ENCODE assay signal across 10 cellular contexts in the genomic region with DNA sequence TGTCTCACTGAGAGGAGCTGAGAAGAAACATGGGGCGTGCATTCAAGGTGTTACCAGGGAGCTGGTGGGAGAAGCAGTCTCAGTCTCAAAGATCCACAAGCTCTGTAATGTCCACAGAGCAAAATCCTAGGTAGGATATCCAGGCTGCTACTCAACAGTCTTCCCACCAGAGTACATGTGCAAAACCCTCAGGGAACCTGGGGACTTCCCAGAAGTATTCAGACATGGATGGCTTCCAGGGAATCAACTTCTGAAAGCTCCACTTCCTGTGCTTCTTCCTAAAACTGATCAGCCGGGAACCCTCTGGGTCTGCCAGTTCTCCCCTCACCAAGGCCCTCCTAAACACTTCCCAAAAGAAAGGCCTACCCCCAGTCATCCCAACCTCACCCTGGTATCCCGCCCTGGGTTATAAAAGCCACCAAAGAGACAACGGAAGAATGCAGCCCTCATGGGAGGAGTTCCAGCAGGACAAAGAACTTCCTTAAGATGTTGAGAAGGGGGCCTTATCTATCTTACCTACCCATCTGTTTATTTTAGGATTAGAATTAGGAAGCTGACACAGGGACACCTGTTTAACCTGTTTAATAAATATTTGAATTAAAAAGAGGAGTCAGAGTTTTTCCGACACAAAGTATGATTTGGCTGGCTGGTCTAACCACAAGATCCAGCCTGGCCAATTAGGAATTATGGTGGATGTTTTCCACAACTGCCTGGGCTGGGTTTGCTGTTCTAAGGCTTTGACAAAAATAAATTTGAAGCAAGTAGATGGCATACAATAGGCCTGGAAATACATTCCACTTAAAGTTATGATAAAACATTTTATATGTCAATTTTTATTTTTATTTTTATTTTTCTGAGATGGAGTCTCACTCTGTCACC. TPM values are rescaled to one million over a fixed set of nuclear protein-coding genes. Genes with fewer than 3 reads are reported as not detected.
A peak's percentile ranks its signal among the peaks of the same experiment; 100 is the strongest.
DNase-seq lines count a peak whose midpoint lies in the region; ATAC-seq, FAIRE-seq and TF ChIP-seq lines count a peak whose summit lies in the region.
"Had no signal": no experiment of that assay in that cellular context is flagged by ENCODE, and none has a peak within 500 bp of the region (broad histone marks: within the 10 kb centered on the region; RNA-seq: fewer than 3 reads in every experiment).

No MANE protein-coding gene starts in this region.

- H2AFZ ChIP-seq in keratinocyte (ENCODE audit: control insufficient read depth, low read length) (peak overlapping the region; percentile 45), OCI-LY7 (ENCODE audit: low read length) (no peak overlapping the region)

- intact Hi-C loops in OCI-LY7 (cut with micrococcal nuclease; ENCODE audit: unreplicated experiment), result no loop called here

- no peaks in the 10 kb centered on the region for H3K9me3 Mint-ChIP-seq in HFFc6

- peaks cover 4% of the 10 kb centered on the region for H3K9me1 ChIP-seq in keratinocyte (ENCODE audit: control insufficient read depth, extremely low read depth, insufficient read depth, low read length)

- H3K4me2 ChIP-seq in keratinocyte (ENCODE audit: control insufficient read depth, extremely low read depth, insufficient read depth, low read depth, low read length) (no peak overlapping the region), OCI-LY7 (ENCODE audit: low read length) (no peak overlapping the region)

- peak overlapping the region; percentile 77 for H3K27ac Mint-ChIP-seq in HFFc6

- peaks cover 8% of the 10 kb centered on the region for H3K36me3 Mint-ChIP-seq in HFFc6 (ENCODE audit: low read depth)

- H3K4me1 ChIP-seq in keratinocyte (ENCODE audit: control insufficient read depth, extremely low read depth, insufficient read depth, low read length), result peaks cover 12% of the 10 kb centered on the region
- peaks cover 7% of the 10 kb centered on the region for H3K4me1 ChIP-seq in OCI-LY7 (ENCODE audit: insufficient read depth, low read length, poor library complexity, severe bottlenecking)

- H3K9ac ChIP-seq in keratinocyte (ENCODE audit: control insufficient read depth, extremely low read depth, insufficient read depth, low read length), result no peak overlapping the region

- peak; percentile 36 for FAIRE-seq in keratinocyte (lab: Jason Lieb, UNC)

- H3K27ac ChIP-seq in keratinocyte (ENCODE audit: control insufficient read depth, insufficient read depth, low read length) (no peak overlapping the region), temporal lobe (ENCODE audit: low read depth, low read length) (peak overlapping the region; percentile 96), OCI-LY7 (ENCODE audit: low read depth, low read length, poor library complexity, severe bottlenecking) (no peak overlapping the region)

- CTCF ChIA-PET in OCI-LY7 (lab: Charles Lee; ENCODE audit: unreplicated experiment), result no interaction called here

- peaks cover 71% of the 10 kb centered on the region for H3K4me1 Mint-ChIP-seq in HFFc6 (ENCODE audit: low read depth)

- dilution Hi-C loops in keratinocyte (cut with MboI; ENCODE audit: extremely low pct_ligation_motif_present, low sequenced_read_pairs), result no loop called here

- peak overlapping the region; percentile 25; the same call in 1 of the 2 replicates for H3K4me3 Mint-ChIP-seq in HFFc6

- H3K9me3 ChIP-seq in keratinocyte (ENCODE audit: control insufficient read depth, low read depth, low read length) (no peaks in the 10 kb centered on the region), OCI-LY7 (ENCODE audit: low read length) (no peaks in the 10 kb centered on the region)

- DNase-seq in HFFc6 (peak; percentile 15), astrocyte of the spinal cord (ENCODE audit: low read depth, low spot score) (peak; percentile 44), keratinocyte (ENCODE audit: low read depth, low spot score) (no peak), Ammon's horn (ENCODE audit: low spot score) (no peak), GOT3 (lab: John Stamatoyannopoulos, UW) (no peak), OCI-LY7 (ENCODE audit: low spot score) (no peak)
- DNase-seq: activated T-cell treated with anti-CD3 and anti-CD28 coated beads, Interleukin-2, amount 50 U/mL, for 48 hours; stimulated activated CD4-positive, alpha-beta T cell treated with anti-CD3 and anti-CD28 coated beads, Interleukin-15, amount 100 ng/mL, for 24 hours had no signal

- POLR2A ChIA-PET in OCI-LY7 (lab: Charles Lee), result no interaction called here

- no peak overlapping the region for H3K4me3 ChIP-seq in astrocyte of the spinal cord (ENCODE audit: low read depth, low read length)
- H3K4me3 ChIP-seq in keratinocyte (ENCODE audit: control insufficient read depth in 2 of 3, extremely low read depth in 1 of 3, insufficient read depth in 2 of 3, low read depth in 1 of 3, low read length in 3 of 3), result no peak overlapping the region
- no peak overlapping the region for H3K4me3 ChIP-seq in OCI-LY7 (ENCODE audit: low read depth, low read length, poor library complexity, severe bottlenecking)

- BruUV-seq in OCI-LY7 (replicated peaks; lab: Mats Ljungman, UMichigan), result no TSS peak

- H3K9me2 ChIP-seq in OCI-LY7 (ENCODE audit: insufficient read depth, low read length), result no peaks in the 10 kb centered on the region

- in situ Hi-C loops in astrocyte of the spinal cord (cut with HindIII; ENCODE audit: low sequenced_read_pairs), result no loop called here

- H3K36me3 ChIP-seq in keratinocyte (ENCODE audit: control insufficient read depth in 2 of 2, extremely low read depth in 1 of 2, insufficient read depth in 2 of 2, low read length in 2 of 2) (peaks cover 3 to 6% of the 10 kb centered on the region in 2 experiments), OCI-LY7 (ENCODE audit: insufficient read depth, low read length) (no peaks in the 10 kb centered on the region)

- no peak for ATAC-seq in GM18511 (IDR thresholded peaks at IDR 0.05; ENCODE audit: unreplicated experiment)

- TF ChIP-seq CTCF in HFFc6 (IDR thresholded peaks at IDR 0.05) (no peak), astrocyte of the spinal cord (IDR thresholded peaks at IDR 0.05; ENCODE audit: low read depth, low read length) (no peak), keratinocyte (optimal IDR thresholded peaks at IDR 0.05 in 1 of 3, IDR thresholded peaks at IDR 0.05 in 1 of 3, conservative IDR thresholded peaks at IDR 0.05 in 1 of 3; ENCODE audit: extremely low read depth in 1 of 3, insufficient read depth in 2 of 3, low read length in 3 of 3) (no peak), OCI-LY7 (conservative IDR thresholded peaks at IDR 0.05; ENCODE audit: low read length) (no peak)

- H4K20me1 ChIP-seq in keratinocyte (ENCODE audit: control insufficient read depth, extremely low read depth, insufficient read depth, low read length) (no peaks in the 10 kb centered on the region), OCI-LY7 (ENCODE audit: insufficient read depth, low read length) (no peaks in the 10 kb centered on the region; the same call in 1 of the 2 replicates)

- H3K79me2 ChIP-seq in keratinocyte (ENCODE audit: control insufficient read depth, insufficient read depth, low read length) (no peaks in the 10 kb centered on the region), OCI-LY7 (ENCODE audit: insufficient read depth, low read depth, low read length) (no peaks in the 10 kb centered on the region)

- no peaks in the 10 kb centered on the region; the same call in 1 of the 2 replicates for H3K27me3 Mint-ChIP-seq in HFFc6 (ENCODE audit: insufficient read depth)

- H3K27me3 ChIP-seq in keratinocyte (ENCODE audit: control insufficient read depth, extremely low read depth, insufficient read depth, low read length), result no peaks in the 10 kb centered on the region

RNA-seq across cellular contexts. Expression of a gene that starts 37.0 kb away (rescaled TPM):
- total RNA-seq in HFFc6 (2021; fragmentation: NEBNext Ultra II Directional; extraction: Animal tissue kit (Norgen Biotek cat#: 25700)), result 10 to 100 TPM; 34.0 to 41.0 (median 34.9) TPM
- 12.9 to 18.7 TPM (median 14.4 TPM) in 3 replicates for polyA plus RNA-seq in keratinocyte
- 3.6 TPM for polyA plus RNA-seq in keratinocyte (2011; ENCODE audit: low read depth)
- 11.2 and 13.6 TPM in 2 replicates for polyA plus RNA-seq in keratinocyte (2011; cell fraction: cytosol; rRNA removed)
- polyA plus RNA-seq in keratinocyte (2011; cell fraction: nucleus; rRNA removed), result 31.3 and 40.1 TPM in 2 replicates
- polyA plus RNA-seq in keratinocyte (2012; ENCODE audit: low replicate concordance), result 6.4 and 19.7 TPM in 2 replicates
- polyA minus RNA-seq in keratinocyte, result 13.5 to 25.5 TPM (median 14.4 TPM) in 3 replicates
- polyA minus RNA-seq in keratinocyte (2011; cell fraction: cytosol; rRNA and poly(A)+ RNA removed), result 18.4 TPM
- 13.1 and 14.2 TPM in 2 replicates for polyA minus RNA-seq in keratinocyte (2011; cell fraction: nucleus; rRNA and poly(A)+ RNA removed)
- 9.1 TPM for total RNA-seq in temporal lobe
- total RNA-seq in OCI-LY7 (2014; rRNA removed; shearing (Covaris generic)), result not detected in 2 replicates
- 0.13 and 0.74 TPM in 2 replicates for total RNA-seq in OCI-LY7 (2022)

Comparison
In these comparisons a context has a peak if more than half of its experiments do, and no peak if none do; other contexts are left out.
1. DNase-seq: peak in HFFc6 (single experiment) and astrocyte of the spinal cord (single experiment); none in keratinocyte (single experiment), Ammon's horn (single experiment), GOT3 (single experiment) and OCI-LY7 (single experiment).